Comparison of ENCODE assay signal across 24 cellular contexts in the genomic region with DNA sequence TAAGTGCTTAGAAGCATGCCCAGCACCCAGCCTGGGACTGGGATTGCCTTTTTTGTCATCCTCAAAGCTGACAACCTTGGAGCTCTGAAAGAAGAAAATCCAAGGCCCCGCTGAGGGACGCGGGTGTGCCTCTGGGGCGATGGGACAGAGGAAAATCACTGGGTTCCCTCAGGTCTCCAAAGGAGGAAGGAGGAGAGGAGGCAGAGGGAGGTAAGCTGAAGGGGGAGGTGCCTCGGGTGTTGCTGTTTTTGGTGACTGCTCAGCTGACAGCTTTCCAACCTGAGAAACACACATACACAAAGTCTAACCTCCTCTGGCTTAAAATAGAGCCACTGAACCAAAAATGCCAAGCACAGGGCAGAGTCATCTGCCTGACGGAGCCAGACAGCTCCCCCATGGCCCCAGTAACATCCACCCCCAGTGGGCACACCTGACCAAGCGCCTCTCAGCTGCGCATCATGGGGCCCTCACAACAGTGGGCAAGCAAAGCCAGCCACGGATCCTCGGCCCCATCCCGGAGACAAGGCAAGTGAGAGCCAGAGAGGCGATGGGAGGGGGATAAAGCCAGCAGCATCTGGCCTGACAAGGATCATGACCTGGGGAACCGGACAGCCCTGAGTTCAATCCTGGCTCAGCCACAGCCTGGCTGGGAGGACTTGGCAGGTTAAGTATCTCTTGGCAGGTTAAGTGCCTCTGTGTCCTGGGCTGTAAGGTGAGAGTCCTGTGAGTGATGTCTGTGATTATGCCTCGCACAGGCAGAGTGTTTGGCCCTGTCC. TPM values are rescaled to one million over a fixed set of nuclear protein-coding genes. Genes with fewer than 3 reads are reported as not detected.
"Had no signal": no experiment of that assay in that cellular context is flagged by ENCODE, and none has a peak within 500 bp of the region (broad histone marks: within the 10 kb centered on the region; RNA-seq: fewer than 3 reads in every experiment).

No MANE protein-coding gene starts in this region.

- H3K9me3 ChIP-seq: mucosa of descending colon, ovary, right lobe of liver, stomach, testis had no signal

- H3K4me3 Mint-ChIP-seq: activated CD4-positive, alpha-beta T cell treated with anti-CD3 and anti-CD28 coated beads, Interleukin-2, amount 10 ng/mL, durations not matched to agents 7 days and 5 days; activated CD8-positive, alpha-beta T cell treated with anti-CD3 and anti-CD28 coated beads, Interleukin-2, amount 10 ng/mL, durations not matched to agents 7 days and 5 days; activated naive CD4-positive, alpha-beta T cell treated with anti-CD3 and anti-CD28 coated beads for 36 hours; activated T-cell treated with anti-CD3 and anti-CD28 coated beads, Interleukin-2, amount 50 U/mL, for 24 hours had no signal

- H3K27ac ChIP-seq: hepatocyte, ovary, right lobe of liver, stomach, testis had no signal

- ATAC-seq: activated CD8-positive, alpha-beta T cell treated with anti-CD3 and anti-CD28 coated beads, Interleukin-2, amount 10 ng/mL, durations not matched to agents 7 days and 5 days; mucosa of descending colon had no signal

- DNase-seq: activated CD4-positive, alpha-beta T cell treated with anti-CD3 and anti-CD28 coated beads, Interleukin-2, amount 10 ng/mL, durations not matched to agents 7 days and 5 days; activated CD8-positive, alpha-beta T cell treated with anti-CD3 and anti-CD28 coated beads, Interleukin-2, amount 10 ng/mL, durations not matched to agents 7 days and 5 days; activated naive CD4-positive, alpha-beta T cell treated with anti-CD3 and anti-CD28 coated beads for 36 hours; activated T-cell treated with anti-CD3 and anti-CD28 coated beads, Interleukin-2, amount 50 U/mL, for 24 hours; dermis blood vessel endothelial cell; effector memory CD4-positive, alpha-beta T cell; mesenchymal stem cell; mucosa of descending colon; naive B cell; ovary; right lobe of liver; small intestine; stimulated activated CD4-positive, alpha-beta T cell treated with anti-CD3 and anti-CD28 coated beads, Interleukin-4, amount 100 ng/mL, for 1 hour; stomach; T1000; testis had no signal

- H3K27me3 ChIP-seq: ovary, right lobe of liver, testis had no signal

- H3K4me3 ChIP-seq: hepatocyte, mucosa of descending colon, ovary, right lobe of liver, stomach, testis had no signal

- H3K36me3 ChIP-seq: ovary, right lobe of liver, stomach had no signal

- H3K9me3 Mint-ChIP-seq: activated CD4-positive, alpha-beta T cell treated with anti-CD3 and anti-CD28 coated beads, Interleukin-2, amount 10 ng/mL, durations not matched to agents 7 days and 5 days; activated naive CD4-positive, alpha-beta T cell treated with anti-CD3 and anti-CD28 coated beads for 36 hours; activated T-cell treated with anti-CD3 and anti-CD28 coated beads, Interleukin-2, amount 50 U/mL, for 24 hours had no signal

- H3K36me3 Mint-ChIP-seq: naive B cell had no signal

RNA-seq across cellular contexts. Expression of a gene that starts 3.2 kb away (rescaled TPM):
- total RNA-seq: activated CD4-positive, alpha-beta T cell treated with anti-CD3 and anti-CD28 coated beads, Interleukin-2, amount 10 ng/mL, durations not matched to agents 7 days and 5 days; activated CD8-positive, alpha-beta T cell treated with anti-CD3 and anti-CD28 coated beads, Interleukin-2, amount 10 ng/mL, durations not matched to agents 7 days and 5 days; pulmonary artery endothelial cell had no signal
- polyA plus RNA-seq: keratinocyte had no signal

RNA-seq across cellular contexts. Expression of a gene that starts 27.3 kb away (rescaled TPM):
- total RNA-seq: activated CD4-positive, alpha-beta T cell treated with anti-CD3 and anti-CD28 coated beads, Interleukin-2, amount 10 ng/mL, durations not matched to agents 7 days and 5 days; activated CD8-positive, alpha-beta T cell treated with anti-CD3 and anti-CD28 coated beads, Interleukin-2, amount 10 ng/mL, durations not matched to agents 7 days and 5 days; activated naive CD4-positive, alpha-beta T cell treated with anti-CD3 and anti-CD28 coated beads for 36 hours; astrocyte; bronchial epithelial cell; dermis blood vessel endothelial cell; glomerular endothelial cell; pulmonary artery endothelial cell; T-helper 1 cell treated with Interleukin-12 subunit alpha and Interleukin-12 subunit beta and Interleukin-4 antibody, amounts not matched to agents 30 ng/mL and 1 ng/mL, for 36 hours; urinary bladder had no signal
- polyA plus RNA-seq: keratinocyte had no signal
